24 cellular contexts compared by ENCODE assay signal in genomic region chr18:61414116-61414515, GRCh38.
"Had no signal": no experiment of that assay in that cellular context is flagged by ENCODE, and none has a peak within 500 bp of the region (broad histone marks: within the 10 kb centered on the region; RNA-seq: fewer than 3 reads in every experiment).

No MANE protein-coding gene starts in this region.

- H3K4me1 ChIP-seq: adrenal gland had no signal

- H3K4me1 Mint-ChIP-seq: activated CD4-positive, alpha-beta memory T cell treated with anti-CD3 and anti-CD28 coated beads, Interleukin-2, amount 10 ng/mL, durations not matched to agents 7 days and 5 days; activated CD4-positive, alpha-beta T cell treated with anti-CD3 and anti-CD28 coated beads for 36 hours; activated naive CD8-positive, alpha-beta T cell treated with anti-CD3 and anti-CD28 coated beads, Interleukin-2, amount 10 ng/mL, durations not matched to agents 7 days and 5 days; T-cell had no signal

- H3K4me3 ChIP-seq: adrenal gland, K562, SK-N-MC had no signal

- H3K27me3 Mint-ChIP-seq: activated CD4-positive, alpha-beta memory T cell treated with anti-CD3 and anti-CD28 coated beads, Interleukin-2, amount 10 ng/mL, durations not matched to agents 7 days and 5 days; activated CD4-positive, alpha-beta T cell treated with anti-CD3 and anti-CD28 coated beads for 36 hours; activated naive CD8-positive, alpha-beta T cell treated with anti-CD3 and anti-CD28 coated beads, Interleukin-2, amount 10 ng/mL, durations not matched to agents 7 days and 5 days; T-cell had no signal

- H3K36me3 ChIP-seq: adrenal gland had no signal

- H3K9me3 Mint-ChIP-seq: activated CD4-positive, alpha-beta memory T cell treated with anti-CD3 and anti-CD28 coated beads, Interleukin-2, amount 10 ng/mL, durations not matched to agents 7 days and 5 days; activated naive CD8-positive, alpha-beta T cell treated with anti-CD3 and anti-CD28 coated beads, Interleukin-2, amount 10 ng/mL, durations not matched to agents 7 days and 5 days had no signal

- DNase-seq: activated CD4-positive, alpha-beta memory T cell treated with anti-CD3 and anti-CD28 coated beads, Interleukin-2, amount 10 ng/mL, durations not matched to agents 7 days and 5 days; activated CD4-positive, alpha-beta T cell treated with anti-CD3 and anti-CD28 coated beads for 36 hours; activated CD4-positive, alpha-beta T cell treated with anti-CD3 and anti-CD28 coated beads, Interleukin-2, amount 50 U/mL, for 1 hour; activated CD4-positive, CD25-positive, alpha-beta regulatory T cell; activated CD8-positive, alpha-beta memory T cell treated with anti-CD3 and anti-CD28 coated beads, Interleukin-2, amount 50 U/mL, for 4 hours; activated naive CD4-positive, alpha-beta T cell treated with anti-CD3 and anti-CD28 coated beads, Interleukin-2, amount 50 U/mL, for 16 hours; activated naive CD8-positive, alpha-beta T cell treated with anti-CD3 and anti-CD28 coated beads, Interleukin-2, amount 10 ng/mL, durations not matched to agents 7 days and 5 days; activated T-cell treated with anti-CD3 and anti-CD28 coated beads, Interleukin-2, amount 50 U/mL, for 72 hours; adrenal gland; aorta; Karpas-422; MM.1S; NCI-H1105; NCI-H1436; NCI-H1694 treated with DMSO at 0.1 percent for 48 hours; NCI-H2029 treated with DMSO at 0.1 percent for 48 hours; NCI-H345; NCI-H510A; NCI-H526 treated with DMSO at 0.1 percent for 48 hours; NCI-H82; T-cell had no signal

- H3K36me3 Mint-ChIP-seq: activated naive CD8-positive, alpha-beta T cell treated with anti-CD3 and anti-CD28 coated beads, Interleukin-2, amount 10 ng/mL, durations not matched to agents 7 days and 5 days; T-cell had no signal

- H3K4me3 Mint-ChIP-seq: activated CD4-positive, alpha-beta memory T cell treated with anti-CD3 and anti-CD28 coated beads, Interleukin-2, amount 10 ng/mL, durations not matched to agents 7 days and 5 days; activated CD4-positive, alpha-beta T cell treated with anti-CD3 and anti-CD28 coated beads for 36 hours; activated naive CD8-positive, alpha-beta T cell treated with anti-CD3 and anti-CD28 coated beads, Interleukin-2, amount 10 ng/mL, durations not matched to agents 7 days and 5 days; activated T-cell treated with anti-CD3 and anti-CD28 coated beads, Interleukin-2, amount 50 U/mL, for 72 hours; T-cell had no signal

- H3K9me3 ChIP-seq: adrenal gland had no signal

- ATAC-seq: activated CD4-positive, alpha-beta T cell treated with anti-CD3 and anti-CD28 coated beads for 36 hours; activated T-cell treated with anti-CD3 and anti-CD28 coated beads, Interleukin-2, amount 50 U/mL, for 72 hours; K562; T-cell had no signal

- H3K27ac Mint-ChIP-seq: activated CD4-positive, alpha-beta memory T cell treated with anti-CD3 and anti-CD28 coated beads, Interleukin-2, amount 10 ng/mL, durations not matched to agents 7 days and 5 days; activated CD4-positive, alpha-beta T cell treated with anti-CD3 and anti-CD28 coated beads for 36 hours; activated naive CD8-positive, alpha-beta T cell treated with anti-CD3 and anti-CD28 coated beads, Interleukin-2, amount 10 ng/mL, durations not matched to agents 7 days and 5 days; activated T-cell treated with anti-CD3 and anti-CD28 coated beads, Interleukin-2, amount 50 U/mL, for 72 hours; T-cell had no signal

- H3K27me3 ChIP-seq: adrenal gland had no signal

- H3K27ac ChIP-seq: adrenal gland, SK-N-MC, VCaP had no signal
